In the genomic region with DNA sequence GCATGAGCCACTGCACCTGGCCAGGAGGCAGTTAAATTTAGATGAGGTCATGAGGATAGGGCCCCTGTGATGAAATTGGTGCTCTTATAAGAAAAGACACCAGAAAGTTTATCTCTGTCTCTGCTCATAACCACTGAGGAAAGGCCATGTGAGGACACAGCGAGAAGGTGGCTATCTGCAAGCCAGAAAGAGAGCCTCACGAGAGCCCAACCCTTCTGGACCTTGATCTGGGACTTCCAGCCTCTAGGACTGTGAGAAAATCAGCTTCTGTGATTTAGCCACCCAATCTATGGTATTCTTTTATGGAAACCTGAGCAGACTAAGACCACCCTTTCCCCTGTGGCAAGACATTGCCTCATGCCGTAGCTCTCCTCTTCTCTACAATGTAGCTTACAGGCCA, we compare ENCODE assay signal across 29 cellular contexts.
"Had no signal": no experiment of that assay in that cellular context is flagged by ENCODE, and none has a peak within 500 bp of the region (broad histone marks: within the 10 kb centered on the region; RNA-seq: fewer than 3 reads in every experiment).

No MANE protein-coding gene starts in this region.

- H3K27me3 ChIP-seq: ascending aorta, breast epithelium, cardiac muscle cell, colonic mucosa, esophagus squamous epithelium, gastroesophageal sphincter had no signal

- H3K4me1 ChIP-seq: ascending aorta had no signal

- H3K9me3 ChIP-seq: ascending aorta, breast epithelium, colonic mucosa, esophagus squamous epithelium, gastroesophageal sphincter had no signal

- H3K4me3 ChIP-seq: ascending aorta, breast epithelium, cardiac muscle cell, colonic mucosa, esophagus squamous epithelium, gastroesophageal sphincter had no signal

- ATAC-seq: activated CD4-positive, alpha-beta T cell treated with anti-CD3 and anti-CD28 coated beads for 36 hours; activated CD8-positive, alpha-beta memory T cell treated with anti-CD3 and anti-CD28 coated beads, Interleukin-2, amount 10 ng/mL, durations not matched to agents 7 days and 5 days; activated CD8-positive, alpha-beta T cell treated with anti-CD3 and anti-CD28 coated beads, Interleukin-2, amount 10 ng/mL, durations not matched to agents 7 days and 5 days; activated naive CD4-positive, alpha-beta T cell treated with anti-CD3 and anti-CD28 coated beads, Interleukin-2, amount 50 U/mL, for 72 hours; gastroesophageal sphincter had no signal

- H3K27ac ChIP-seq: ascending aorta, breast epithelium, cardiac muscle cell, colonic mucosa, epithelial cell of prostate, gastroesophageal sphincter had no signal

- FAIRE-seq: endometrium, endothelial cell of umbilical vein had no signal

- H3K36me3 ChIP-seq: ascending aorta, breast epithelium, cardiac muscle cell, colonic mucosa, esophagus squamous epithelium, gastroesophageal sphincter had no signal

- DNase-seq: activated CD4-positive, alpha-beta memory T cell treated with anti-CD3 and anti-CD28 coated beads for 36 hours; activated CD4-positive, alpha-beta T cell treated with anti-CD3 and anti-CD28 coated beads for 36 hours; activated CD4-positive, alpha-beta T cell treated with anti-CD3 and anti-CD28 coated beads, Interleukin-2, amount 10 ng/mL, durations not matched to agents 24 days and 14 days; activated CD4-positive, CD25-positive, alpha-beta regulatory T cell; activated CD4-positive, CD25-positive, alpha-beta regulatory T cell treated with anti-CD3 and anti-CD28 coated beads, Interleukin-2, amount 50 U/mL, for 72 hours; activated CD8-positive, alpha-beta memory T cell treated with anti-CD3 and anti-CD28 coated beads, Interleukin-2, amount 10 ng/mL, durations not matched to agents 7 days and 5 days; activated CD8-positive, alpha-beta memory T cell treated with anti-CD3 and anti-CD28 coated beads, Interleukin-2, amount 50 U/mL, for 4 hours; activated CD8-positive, alpha-beta T cell treated with anti-CD3 and anti-CD28 coated beads, Interleukin-2, amount 10 ng/mL, durations not matched to agents 7 days and 5 days; activated gamma-delta T cell; activated naive CD4-positive, alpha-beta T cell; activated naive CD4-positive, alpha-beta T cell treated with anti-CD3 and anti-CD28 coated beads, Interleukin-2, amount 10 ng/mL, durations not matched to agents 7 days and 5 days; activated naive CD8-positive, alpha-beta T cell treated with anti-CD3 and anti-CD28 coated beads, Interleukin-2, amount 10 ng/mL, durations not matched to agents 7 days and 5 days; activated T-cell treated with anti-CD3 and anti-CD28 coated beads, Interleukin-2, amount 50 U/mL, for 1 hour; activated T-cell treated with anti-CD3 and anti-CD28 coated beads, Interleukin-2, amount 50 U/mL, for 48 hours; central memory CD4-positive, alpha-beta T cell; cerebellar nuclear complex; colonic mucosa; effector CD8-positive, alpha-beta T cell; esophagus squamous epithelium; foreskin melanocyte; T-helper 2 cell had no signal
